In the genomic region with DNA sequence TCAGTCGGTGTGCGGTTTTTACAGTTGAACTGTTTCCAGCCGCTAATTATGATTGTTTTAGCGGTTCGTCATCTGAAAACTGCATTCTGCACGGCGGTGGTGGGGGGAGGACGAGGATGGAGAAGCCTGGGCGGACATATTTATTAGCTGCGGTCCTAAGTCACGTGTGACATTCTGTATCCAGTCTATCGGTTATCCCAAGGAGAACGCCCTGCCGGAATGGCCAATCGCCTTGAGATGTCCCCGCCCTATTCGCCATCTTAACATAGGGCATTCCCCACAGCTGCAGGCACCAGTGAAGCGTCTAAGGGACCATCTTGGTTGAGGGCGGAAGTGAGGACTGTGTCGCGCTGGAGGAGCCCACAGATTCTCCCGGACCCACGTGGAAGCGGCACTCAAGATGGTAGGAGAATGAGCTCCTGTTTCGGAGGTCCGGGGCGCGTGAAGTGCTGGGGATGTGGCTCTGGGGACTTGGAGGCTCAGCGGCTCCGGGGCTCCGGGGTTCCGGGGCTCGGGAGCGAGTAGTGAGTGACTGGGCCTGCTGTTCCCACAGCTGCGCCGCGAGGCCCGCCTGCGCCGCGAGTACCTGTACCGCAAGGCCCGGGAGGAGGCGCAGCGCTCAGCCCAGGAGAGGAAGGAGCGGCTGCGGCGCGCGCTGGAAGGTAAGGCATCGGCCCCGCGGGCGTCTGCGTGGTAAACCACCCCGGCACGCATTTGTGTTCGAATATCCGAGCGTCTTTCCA, we compare ENCODE assay signal across 1 cellular context.
TF ChIP-seq lines count a peak whose summit lies in the region.

A gene with protein sequence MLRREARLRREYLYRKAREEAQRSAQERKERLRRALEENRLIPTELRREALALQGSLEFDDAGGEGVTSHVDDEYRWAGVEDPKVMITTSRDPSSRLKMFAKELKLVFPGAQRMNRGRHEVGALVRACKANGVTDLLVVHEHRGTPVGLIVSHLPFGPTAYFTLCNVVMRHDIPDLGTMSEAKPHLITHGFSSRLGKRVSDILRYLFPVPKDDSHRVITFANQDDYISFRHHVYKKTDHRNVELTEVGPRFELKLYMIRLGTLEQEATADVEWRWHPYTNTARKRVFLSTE (plus strand): TSS at position 365 of the 743 bp plus-strand sequence. CDS start 36 bp downstream, at position 401.

TF ChIP-seq in K562, 482 proteins besides CTCF, POLR2A, EP300 and RAD21 (continued from another document and continues in another):
- TF ChIP-seq, protein P1, sequence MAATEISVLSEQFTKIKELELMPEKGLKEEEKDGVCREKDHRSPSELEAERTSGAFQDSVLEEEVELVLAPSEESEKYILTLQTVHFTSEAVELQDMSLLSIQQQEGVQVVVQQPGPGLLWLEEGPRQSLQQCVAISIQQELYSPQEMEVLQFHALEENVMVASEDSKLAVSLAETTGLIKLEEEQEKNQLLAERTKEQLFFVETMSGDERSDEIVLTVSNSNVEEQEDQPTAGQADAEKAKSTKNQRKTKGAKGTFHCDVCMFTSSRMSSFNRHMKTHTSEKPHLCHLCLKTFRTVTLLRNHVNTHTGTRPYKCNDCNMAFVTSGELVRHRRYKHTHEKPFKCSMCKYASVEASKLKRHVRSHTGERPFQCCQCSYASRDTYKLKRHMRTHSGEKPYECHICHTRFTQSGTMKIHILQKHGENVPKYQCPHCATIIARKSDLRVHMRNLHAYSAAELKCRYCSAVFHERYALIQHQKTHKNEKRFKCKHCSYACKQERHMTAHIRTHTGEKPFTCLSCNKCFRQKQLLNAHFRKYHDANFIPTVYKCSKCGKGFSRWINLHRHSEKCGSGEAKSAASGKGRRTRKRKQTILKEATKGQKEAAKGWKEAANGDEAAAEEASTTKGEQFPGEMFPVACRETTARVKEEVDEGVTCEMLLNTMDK (IDR thresholded peaks at IDR 0.05; ENCODE audit: borderline replicate concordance, insufficient read depth, low read depth, low read length, poor library complexity, severe bottlenecking), result peak; percentile 61
- TF ChIP-seq MTA1 (IDR thresholded peaks at IDR 0.05; ENCODE audit: borderline replicate concordance), result no peak; the same call in 1 of the 2 replicates
- TF ChIP-seq, protein P2, sequence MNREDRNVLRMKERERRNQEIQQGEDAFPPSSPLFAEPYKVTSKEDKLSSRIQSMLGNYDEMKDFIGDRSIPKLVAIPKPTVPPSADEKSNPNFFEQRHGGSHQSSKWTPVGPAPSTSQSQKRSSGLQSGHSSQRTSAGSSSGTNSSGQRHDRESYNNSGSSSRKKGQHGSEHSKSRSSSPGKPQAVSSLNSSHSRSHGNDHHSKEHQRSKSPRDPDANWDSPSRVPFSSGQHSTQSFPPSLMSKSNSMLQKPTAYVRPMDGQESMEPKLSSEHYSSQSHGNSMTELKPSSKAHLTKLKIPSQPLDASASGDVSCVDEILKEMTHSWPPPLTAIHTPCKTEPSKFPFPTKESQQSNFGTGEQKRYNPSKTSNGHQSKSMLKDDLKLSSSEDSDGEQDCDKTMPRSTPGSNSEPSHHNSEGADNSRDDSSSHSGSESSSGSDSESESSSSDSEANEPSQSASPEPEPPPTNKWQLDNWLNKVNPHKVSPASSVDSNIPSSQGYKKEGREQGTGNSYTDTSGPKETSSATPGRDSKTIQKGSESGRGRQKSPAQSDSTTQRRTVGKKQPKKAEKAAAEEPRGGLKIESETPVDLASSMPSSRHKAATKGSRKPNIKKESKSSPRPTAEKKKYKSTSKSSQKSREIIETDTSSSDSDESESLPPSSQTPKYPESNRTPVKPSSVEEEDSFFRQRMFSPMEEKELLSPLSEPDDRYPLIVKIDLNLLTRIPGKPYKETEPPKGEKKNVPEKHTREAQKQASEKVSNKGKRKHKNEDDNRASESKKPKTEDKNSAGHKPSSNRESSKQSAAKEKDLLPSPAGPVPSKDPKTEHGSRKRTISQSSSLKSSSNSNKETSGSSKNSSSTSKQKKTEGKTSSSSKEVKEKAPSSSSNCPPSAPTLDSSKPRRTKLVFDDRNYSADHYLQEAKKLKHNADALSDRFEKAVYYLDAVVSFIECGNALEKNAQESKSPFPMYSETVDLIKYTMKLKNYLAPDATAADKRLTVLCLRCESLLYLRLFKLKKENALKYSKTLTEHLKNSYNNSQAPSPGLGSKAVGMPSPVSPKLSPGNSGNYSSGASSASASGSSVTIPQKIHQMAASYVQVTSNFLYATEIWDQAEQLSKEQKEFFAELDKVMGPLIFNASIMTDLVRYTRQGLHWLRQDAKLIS (CRISPR knock-in tag; IDR thresholded peaks at IDR 0.05), result no peak
- TF ChIP-seq RBM15 (IDR thresholded peaks at IDR 0.05; ENCODE audit: insufficient read depth, low read length), result no peak
- no peak for TF ChIP-seq DNMT1 (IDR thresholded peaks at IDR 0.05)
- peak; percentile 99 for TF ChIP-seq ELF2 (CRISPR knock-in tag; IDR thresholded peaks at IDR 0.05)
- peak; percentile 79 to 98; a peak in 3 of 4 replicates for TF ChIP-seq SIN3A (IDR thresholded peaks at IDR 0.05; ENCODE audit: borderline replicate concordance in 2 of 2, control insufficient read depth in 1 of 2, low read depth in 2 of 2, low read length in 2 of 2)
- TF ChIP-seq TRIM28 (IDR thresholded peaks at IDR 0.05), result 0 out of 2 replicates have a peak, but pooled peaks have one; percentile 19
- TF ChIP-seq PRMT5 (CRISPR knock-in tag; IDR thresholded peaks at IDR 0.05), result no peak
- TF ChIP-seq MECOM (CRISPR knock-in tag; IDR thresholded peaks at IDR 0.05), result no peak
- no peak for TF ChIP-seq CBX1 (IDR thresholded peaks at IDR 0.05; ENCODE audit: low read depth)
- TF ChIP-seq, protein P3, sequence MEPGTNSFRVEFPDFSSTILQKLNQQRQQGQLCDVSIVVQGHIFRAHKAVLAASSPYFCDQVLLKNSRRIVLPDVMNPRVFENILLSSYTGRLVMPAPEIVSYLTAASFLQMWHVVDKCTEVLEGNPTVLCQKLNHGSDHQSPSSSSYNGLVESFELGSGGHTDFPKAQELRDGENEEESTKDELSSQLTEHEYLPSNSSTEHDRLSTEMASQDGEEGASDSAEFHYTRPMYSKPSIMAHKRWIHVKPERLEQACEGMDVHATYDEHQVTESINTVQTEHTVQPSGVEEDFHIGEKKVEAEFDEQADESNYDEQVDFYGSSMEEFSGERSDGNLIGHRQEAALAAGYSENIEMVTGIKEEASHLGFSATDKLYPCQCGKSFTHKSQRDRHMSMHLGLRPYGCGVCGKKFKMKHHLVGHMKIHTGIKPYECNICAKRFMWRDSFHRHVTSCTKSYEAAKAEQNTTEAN (CRISPR knock-in tag; IDR thresholded peaks at IDR 0.05), result peak; percentile 30; the same call in 1 of the 2 replicates
- no peak for TF ChIP-seq FOXA1 (IDR thresholded peaks at IDR 0.05; ENCODE audit: borderline replicate concordance)
- peak; percentile 74 for TF ChIP-seq ZNF197 (CRISPR knock-in tag; IDR thresholded peaks at IDR 0.05; ENCODE audit: low read depth)
- TF ChIP-seq PHTF2 (CRISPR knock-in tag; IDR thresholded peaks at IDR 0.05), result no peak
- TF ChIP-seq CSDE1 (IDR thresholded peaks at IDR 0.05), result peak in 1 of 2 experiments; percentile 95; a peak in 2 of 4 replicates
- TF ChIP-seq, protein P4, sequence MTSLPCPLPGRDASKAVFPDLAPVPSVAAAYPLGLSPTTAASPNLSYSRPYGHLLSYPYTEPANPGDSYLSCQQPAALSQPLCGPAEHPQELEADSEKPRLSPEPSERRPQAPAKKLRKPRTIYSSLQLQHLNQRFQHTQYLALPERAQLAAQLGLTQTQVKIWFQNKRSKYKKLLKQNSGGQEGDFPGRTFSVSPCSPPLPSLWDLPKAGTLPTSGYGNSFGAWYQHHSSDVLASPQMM (CRISPR knock-in tag; IDR thresholded peaks at IDR 0.05), result no peak
- TF ChIP-seq POLR2G (IDR thresholded peaks at IDR 0.05; ENCODE audit: low read depth, low read length), result peak; percentile 91
- no peak for TF ChIP-seq BMI1 (IDR thresholded peaks at IDR 0.05; ENCODE audit: low read length)
- TF ChIP-seq GTF2F1 (IDR thresholded peaks at IDR 0.05; ENCODE audit: low read depth, low read length), result 0 out of 2 replicates have a peak, but pooled peaks have one; percentile 10
- peak; percentile 77 to 84 for TF ChIP-seq SIX5 (IDR thresholded peaks at IDR 0.05; ENCODE audit: borderline replicate concordance in 1 of 2, insufficient read depth in 1 of 2, low read depth in 1 of 2, low read length in 2 of 2)
- peak; percentile 79 for TF ChIP-seq MBD2 (IDR thresholded peaks at IDR 0.05; ENCODE audit: borderline replicate concordance, low read depth)
- no peak for TF ChIP-seq HSF4 (CRISPR knock-in tag; IDR thresholded peaks at IDR 0.05; ENCODE audit: borderline replicate concordance)
- TF ChIP-seq MEIS2 (IDR thresholded peaks at IDR 0.05; ENCODE audit: partially characterized antibody), result peak; percentile 77
- TF ChIP-seq, protein P5, sequence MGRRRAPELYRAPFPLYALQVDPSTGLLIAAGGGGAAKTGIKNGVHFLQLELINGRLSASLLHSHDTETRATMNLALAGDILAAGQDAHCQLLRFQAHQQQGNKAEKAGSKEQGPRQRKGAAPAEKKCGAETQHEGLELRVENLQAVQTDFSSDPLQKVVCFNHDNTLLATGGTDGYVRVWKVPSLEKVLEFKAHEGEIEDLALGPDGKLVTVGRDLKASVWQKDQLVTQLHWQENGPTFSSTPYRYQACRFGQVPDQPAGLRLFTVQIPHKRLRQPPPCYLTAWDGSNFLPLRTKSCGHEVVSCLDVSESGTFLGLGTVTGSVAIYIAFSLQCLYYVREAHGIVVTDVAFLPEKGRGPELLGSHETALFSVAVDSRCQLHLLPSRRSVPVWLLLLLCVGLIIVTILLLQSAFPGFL (CRISPR knock-in tag; IDR thresholded peaks at IDR 0.05), result no peak
- TF ChIP-seq NBN (IDR thresholded peaks at IDR 0.05; ENCODE audit: low read depth), result peak; percentile 47; the same call in 1 of the 2 replicates
- peak; percentile 64; the same call in 1 of the 2 replicates for TF ChIP-seq FOXJ2 (tag; IDR thresholded peaks at IDR 0.05)
- no peak for TF ChIP-seq MAFF (IDR thresholded peaks at IDR 0.05; ENCODE audit: low read length)
- no peak for TF ChIP-seq ZNF444 (CRISPR knock-in tag; IDR thresholded peaks at IDR 0.05)
- TF ChIP-seq IRF2 (CRISPR knock-in tag; IDR thresholded peaks at IDR 0.05), result no peak
- TF ChIP-seq RHOXF2B (CRISPR knock-in tag; conservative IDR thresholded peaks at IDR 0.05), result no peak
- TF ChIP-seq SAP30 (IDR thresholded peaks at IDR 0.05; ENCODE audit: borderline replicate concordance, insufficient read depth, low read depth, low read length, poor library complexity, severe bottlenecking), result peak; percentile 98
- no peak for TF ChIP-seq SETDB1 (IDR thresholded peaks at IDR 0.05; ENCODE audit: low read length)
- no peak for TF ChIP-seq KHSRP (IDR thresholded peaks at IDR 0.05)
- TF ChIP-seq, protein P6, sequence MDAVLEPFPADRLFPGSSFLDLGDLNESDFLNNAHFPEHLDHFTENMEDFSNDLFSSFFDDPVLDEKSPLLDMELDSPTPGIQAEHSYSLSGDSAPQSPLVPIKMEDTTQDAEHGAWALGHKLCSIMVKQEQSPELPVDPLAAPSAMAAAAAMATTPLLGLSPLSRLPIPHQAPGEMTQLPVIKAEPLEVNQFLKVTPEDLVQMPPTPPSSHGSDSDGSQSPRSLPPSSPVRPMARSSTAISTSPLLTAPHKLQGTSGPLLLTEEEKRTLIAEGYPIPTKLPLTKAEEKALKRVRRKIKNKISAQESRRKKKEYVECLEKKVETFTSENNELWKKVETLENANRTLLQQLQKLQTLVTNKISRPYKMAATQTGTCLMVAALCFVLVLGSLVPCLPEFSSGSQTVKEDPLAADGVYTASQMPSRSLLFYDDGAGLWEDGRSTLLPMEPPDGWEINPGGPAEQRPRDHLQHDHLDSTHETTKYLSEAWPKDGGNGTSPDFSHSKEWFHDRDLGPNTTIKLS (IDR thresholded peaks at IDR 0.05; ENCODE audit: borderline replicate concordance, low read depth), result peak; percentile 86
- TF ChIP-seq MTA2 (IDR thresholded peaks at IDR 0.05; ENCODE audit: low read depth), result no peak
- TF ChIP-seq, protein P7, sequence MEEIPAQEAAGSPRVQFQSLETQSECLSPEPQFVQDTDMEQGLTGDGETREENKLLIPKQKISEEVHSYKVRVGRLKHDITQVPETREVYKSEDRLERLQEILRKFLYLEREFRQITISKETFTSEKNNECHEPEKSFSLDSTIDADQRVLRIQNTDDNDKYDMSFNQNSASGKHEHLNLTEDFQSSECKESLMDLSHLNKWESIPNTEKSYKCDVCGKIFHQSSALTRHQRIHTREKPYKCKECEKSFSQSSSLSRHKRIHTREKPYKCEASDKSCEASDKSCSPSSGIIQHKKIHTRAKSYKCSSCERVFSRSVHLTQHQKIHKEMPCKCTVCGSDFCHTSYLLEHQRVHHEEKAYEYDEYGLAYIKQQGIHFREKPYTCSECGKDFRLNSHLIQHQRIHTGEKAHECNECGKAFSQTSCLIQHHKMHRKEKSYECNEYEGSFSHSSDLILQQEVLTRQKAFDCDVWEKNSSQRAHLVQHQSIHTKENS (CRISPR knock-in tag; IDR thresholded peaks at IDR 0.05), result no peak
- peak; percentile 39; the same call in 1 of the 2 replicates for TF ChIP-seq ZEB2 (IDR thresholded peaks at IDR 0.05)
- peak; percentile 99 for TF ChIP-seq ZBTB17 (CRISPR knock-in tag; IDR thresholded peaks at IDR 0.05)
- no peak for TF ChIP-seq SRSF7 (optimal IDR thresholded peaks at IDR 0.05; ENCODE audit: low read depth, low read length)
- peak; percentile 96 for TF ChIP-seq RAD51 (IDR thresholded peaks at IDR 0.05; ENCODE audit: borderline replicate concordance, low read depth)
- TF ChIP-seq CCNT2 (IDR thresholded peaks at IDR 0.05; ENCODE audit: borderline replicate concordance, extremely low read depth, insufficient read length, low read depth, low read length), result no peak
- TF ChIP-seq, protein P8, sequence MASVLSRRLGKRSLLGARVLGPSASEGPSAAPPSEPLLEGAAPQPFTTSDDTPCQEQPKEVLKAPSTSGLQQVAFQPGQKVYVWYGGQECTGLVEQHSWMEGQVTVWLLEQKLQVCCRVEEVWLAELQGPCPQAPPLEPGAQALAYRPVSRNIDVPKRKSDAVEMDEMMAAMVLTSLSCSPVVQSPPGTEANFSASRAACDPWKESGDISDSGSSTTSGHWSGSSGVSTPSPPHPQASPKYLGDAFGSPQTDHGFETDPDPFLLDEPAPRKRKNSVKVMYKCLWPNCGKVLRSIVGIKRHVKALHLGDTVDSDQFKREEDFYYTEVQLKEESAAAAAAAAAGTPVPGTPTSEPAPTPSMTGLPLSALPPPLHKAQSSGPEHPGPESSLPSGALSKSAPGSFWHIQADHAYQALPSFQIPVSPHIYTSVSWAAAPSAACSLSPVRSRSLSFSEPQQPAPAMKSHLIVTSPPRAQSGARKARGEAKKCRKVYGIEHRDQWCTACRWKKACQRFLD (CRISPR knock-in tag; IDR thresholded peaks at IDR 0.05), result 0 out of 2 replicates have a peak, but pooled peaks have one; percentile 71
- TF ChIP-seq, protein P9, sequence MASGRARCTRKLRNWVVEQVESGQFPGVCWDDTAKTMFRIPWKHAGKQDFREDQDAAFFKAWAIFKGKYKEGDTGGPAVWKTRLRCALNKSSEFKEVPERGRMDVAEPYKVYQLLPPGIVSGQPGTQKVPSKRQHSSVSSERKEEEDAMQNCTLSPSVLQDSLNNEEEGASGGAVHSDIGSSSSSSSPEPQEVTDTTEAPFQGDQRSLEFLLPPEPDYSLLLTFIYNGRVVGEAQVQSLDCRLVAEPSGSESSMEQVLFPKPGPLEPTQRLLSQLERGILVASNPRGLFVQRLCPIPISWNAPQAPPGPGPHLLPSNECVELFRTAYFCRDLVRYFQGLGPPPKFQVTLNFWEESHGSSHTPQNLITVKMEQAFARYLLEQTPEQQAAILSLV (tag; IDR thresholded peaks at IDR 0.05), result no peak
- peak in 1 of 2 experiments; percentile 30; a peak in 1 of 4 replicates for TF ChIP-seq KDM4B (IDR thresholded peaks at IDR 0.05; ENCODE audit: borderline replicate concordance in 2 of 2, low read depth in 1 of 2)
